1 cellular context compared by ENCODE assay signal in genomic region chr2:183079335-183079775, GRCh38.
TF ChIP-seq lines count a peak whose summit lies in the region.

No MANE protein-coding gene starts in this region.

TF ChIP-seq in K562, 482 proteins besides CTCF, POLR2A, EP300 and RAD21 (continued from another document):
- TF ChIP-seq SFPQ (IDR thresholded peaks at IDR 0.05; ENCODE audit: low read depth, low read length) (no peak), ZNF316 (IDR thresholded peaks at IDR 0.05) (peak; percentile 43; the same call in 1 of the 2 replicates), ESRRB (CRISPR knock-in tag; IDR thresholded peaks at IDR 0.05; ENCODE audit: borderline replicate concordance) (no peak), GATAD2A (IDR thresholded peaks at IDR 0.05) (no peak), SMARCB1 (IDR thresholded peaks at IDR 0.05; ENCODE audit: insufficient read length, low read depth) (no peak), PHF21A (IDR thresholded peaks at IDR 0.05; ENCODE audit: borderline replicate concordance, low read depth) (no peak), GABPA (tag; conservative IDR thresholded peaks at IDR 0.05; ENCODE audit: low read depth) (no peak), PBX2 (CRISPR knock-in tag; IDR thresholded peaks at IDR 0.05; ENCODE audit: low read depth) (no peak), PBX2 (tag; conservative IDR thresholded peaks at IDR 0.05; ENCODE audit: low read depth) (0 out of 2 replicates have a peak, but pooled peaks have one; percentile 11), RAD51 (IDR thresholded peaks at IDR 0.05; ENCODE audit: borderline replicate concordance, low read depth) (no peak), BRD4 (IDR thresholded peaks at IDR 0.05) (no peak), PREB (CRISPR knock-in tag; IDR thresholded peaks at IDR 0.05) (no peak), ZBTB7A (IDR thresholded peaks at IDR 0.05; ENCODE audit: borderline replicate concordance, control insufficient read depth, low read depth, low read length) (no peak), MCM2 (IDR thresholded peaks at IDR 0.05; ENCODE audit: low read depth) (no peak), FOXA3 (CRISPR knock-in tag; conservative IDR thresholded peaks at IDR 0.05 in 1 of 2, IDR thresholded peaks at IDR 0.05 in 1 of 2) (0 out of 4 replicates have a peak, but pooled peaks of 1 of the 2 experiments have one; percentile 3), KLF1 (tag; IDR thresholded peaks at IDR 0.05) (no peak), ARID1B (IDR thresholded peaks at IDR 0.05) (no peak), HNRNPLL (IDR thresholded peaks at IDR 0.05; ENCODE audit: low read depth, low read length, poor library complexity, severe bottlenecking) (peak; percentile 56), ZBTB1 (CRISPR knock-in tag; IDR thresholded peaks at IDR 0.05; ENCODE audit: borderline replicate concordance, low read depth) (no peak), LARP7 (IDR thresholded peaks at IDR 0.05) (no peak), EGR1 (conservative IDR thresholded peaks at IDR 0.05) (no peak), KDM1A (IDR thresholded peaks at IDR 0.05) (no peak), PCBP1 (IDR thresholded peaks at IDR 0.05; ENCODE audit: low read depth, low read length, poor library complexity, severe bottlenecking) (no peak), NRF1 (conservative IDR thresholded peaks at IDR 0.05 in 1 of 2, IDR thresholded peaks at IDR 0.05 in 1 of 2) (peak; percentile 83 to 85)
- TF ChIP-seq, protein P1, sequence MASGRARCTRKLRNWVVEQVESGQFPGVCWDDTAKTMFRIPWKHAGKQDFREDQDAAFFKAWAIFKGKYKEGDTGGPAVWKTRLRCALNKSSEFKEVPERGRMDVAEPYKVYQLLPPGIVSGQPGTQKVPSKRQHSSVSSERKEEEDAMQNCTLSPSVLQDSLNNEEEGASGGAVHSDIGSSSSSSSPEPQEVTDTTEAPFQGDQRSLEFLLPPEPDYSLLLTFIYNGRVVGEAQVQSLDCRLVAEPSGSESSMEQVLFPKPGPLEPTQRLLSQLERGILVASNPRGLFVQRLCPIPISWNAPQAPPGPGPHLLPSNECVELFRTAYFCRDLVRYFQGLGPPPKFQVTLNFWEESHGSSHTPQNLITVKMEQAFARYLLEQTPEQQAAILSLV (tag; IDR thresholded peaks at IDR 0.05) = no peak
- TF ChIP-seq, protein P2, sequence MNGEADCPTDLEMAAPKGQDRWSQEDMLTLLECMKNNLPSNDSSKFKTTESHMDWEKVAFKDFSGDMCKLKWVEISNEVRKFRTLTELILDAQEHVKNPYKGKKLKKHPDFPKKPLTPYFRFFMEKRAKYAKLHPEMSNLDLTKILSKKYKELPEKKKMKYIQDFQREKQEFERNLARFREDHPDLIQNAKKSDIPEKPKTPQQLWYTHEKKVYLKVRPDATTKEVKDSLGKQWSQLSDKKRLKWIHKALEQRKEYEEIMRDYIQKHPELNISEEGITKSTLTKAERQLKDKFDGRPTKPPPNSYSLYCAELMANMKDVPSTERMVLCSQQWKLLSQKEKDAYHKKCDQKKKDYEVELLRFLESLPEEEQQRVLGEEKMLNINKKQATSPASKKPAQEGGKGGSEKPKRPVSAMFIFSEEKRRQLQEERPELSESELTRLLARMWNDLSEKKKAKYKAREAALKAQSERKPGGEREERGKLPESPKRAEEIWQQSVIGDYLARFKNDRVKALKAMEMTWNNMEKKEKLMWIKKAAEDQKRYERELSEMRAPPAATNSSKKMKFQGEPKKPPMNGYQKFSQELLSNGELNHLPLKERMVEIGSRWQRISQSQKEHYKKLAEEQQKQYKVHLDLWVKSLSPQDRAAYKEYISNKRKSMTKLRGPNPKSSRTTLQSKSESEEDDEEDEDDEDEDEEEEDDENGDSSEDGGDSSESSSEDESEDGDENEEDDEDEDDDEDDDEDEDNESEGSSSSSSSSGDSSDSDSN (IDR thresholded peaks at IDR 0.05; ENCODE audit: borderline replicate concordance in 1 of 2, low read depth in 2 of 2, low read length in 2 of 2) = 0 out of 4 replicates have a peak, but pooled peaks of 1 of the 2 experiments have one; percentile 39
- TF ChIP-seq, protein P3, sequence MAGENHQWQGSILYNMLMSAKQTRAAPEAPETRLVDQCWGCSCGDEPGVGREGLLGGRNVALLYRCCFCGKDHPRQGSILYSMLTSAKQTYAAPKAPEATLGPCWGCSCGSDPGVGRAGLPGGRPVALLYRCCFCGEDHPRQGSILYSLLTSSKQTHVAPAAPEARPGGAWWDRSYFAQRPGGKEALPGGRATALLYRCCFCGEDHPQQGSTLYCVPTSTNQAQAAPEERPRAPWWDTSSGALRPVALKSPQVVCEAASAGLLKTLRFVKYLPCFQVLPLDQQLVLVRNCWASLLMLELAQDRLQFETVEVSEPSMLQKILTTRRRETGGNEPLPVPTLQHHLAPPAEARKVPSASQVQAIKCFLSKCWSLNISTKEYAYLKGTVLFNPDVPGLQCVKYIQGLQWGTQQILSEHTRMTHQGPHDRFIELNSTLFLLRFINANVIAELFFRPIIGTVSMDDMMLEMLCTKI (IDR thresholded peaks at IDR 0.05; ENCODE audit: partially characterized antibody) = no peak
